ENCODE assay signal across 9 cellular contexts in genomic region chr10:70174058-70174741, GRCh38. TPM values are rescaled to one million over a fixed set of nuclear protein-coding genes. Genes with fewer than 3 reads are reported as not detected.
DNase-seq lines count a peak whose midpoint lies in the region; ATAC-seq, FAIRE-seq and TF ChIP-seq lines count a peak whose summit lies in the region.
"Had no signal": no experiment of that assay in that cellular context is flagged by ENCODE, and none has a peak within 500 bp of the region (broad histone marks: within the 10 kb centered on the region; RNA-seq: fewer than 3 reads in every experiment).

No MANE protein-coding gene starts in this region.

- DNase-seq in activated CD4-positive, alpha-beta T cell treated with anti-CD3 and anti-CD28 coated beads, Interleukin-2, amount 50 U/mL, for 48 hours, result peak; percentile 18 to 19
- DNase-seq in keratinocyte (ENCODE audit: low read depth, low spot score) (peak; percentile 17), OCI-M2 (lab: John Stamatoyannopoulos, UW; ENCODE audit: unreplicated experiment) (no peak), inferior parietal cortex (ENCODE audit: extremely low spot score) (no peak)
- DNase-seq: DND-41 had no signal

- FAIRE-seq in keratinocyte (lab: Jason Lieb, UNC), result peak; percentile 60

- no peak overlapping the region for H3K4me2 ChIP-seq in keratinocyte (ENCODE audit: control insufficient read depth, extremely low read depth, insufficient read depth, low read depth, low read length)

- POLR2A ChIA-PET in HEK293 (lab: Yijun Ruan, JAX), result interaction anchor here (1.0 kb wide), 1 partner anchor 28 kb away, joined by 4 read pairs; the partner anchor contains the start of gene TYSND1

- ATAC-seq in GM21825 (IDR thresholded peaks at IDR 0.05; ENCODE audit: unreplicated experiment) (no peak), GM18907 (IDR thresholded peaks at IDR 0.05; ENCODE audit: unreplicated experiment) (no peak)

- H2AFZ ChIP-seq in keratinocyte (ENCODE audit: control insufficient read depth, low read length), result peak overlapping the region; percentile 86

- CTCF ChIA-PET in HEK293 (lab: Yijun Ruan, JAX), result interaction anchor here (1.0 kb wide), 1 partner anchor 23 kb away, joined by 4 read pairs; no protein-coding TSS in a partner anchor

- H3K27ac ChIP-seq in 22Rv1 (peak overlapping the region; percentile 48), HEK293 (ENCODE audit: extremely low read depth, low read depth, low read length) (no peak overlapping the region), keratinocyte (ENCODE audit: control insufficient read depth, insufficient read depth, low read length) (no peak overlapping the region)

- dilution Hi-C loops in keratinocyte (cut with MboI; ENCODE audit: extremely low pct_ligation_motif_present, low sequenced_read_pairs), result no loop called here

- H3K9me1 ChIP-seq in keratinocyte (ENCODE audit: control insufficient read depth, extremely low read depth, insufficient read depth, low read length), result no peaks in the 10 kb centered on the region

- no peak overlapping the region for H3K9ac ChIP-seq in keratinocyte (ENCODE audit: control insufficient read depth, extremely low read depth, insufficient read depth, low read length)

- H3K36me3 ChIP-seq in HEK293 (ENCODE audit: control insufficient read depth in 2 of 2, insufficient read depth in 1 of 2, low read length in 2 of 2) (no peaks in the 10 kb centered on the region), keratinocyte (ENCODE audit: control insufficient read depth in 2 of 2, extremely low read depth in 1 of 2, insufficient read depth in 2 of 2, low read length in 2 of 2) (no peaks in the 10 kb centered on the region)

- H3K4me3 ChIP-seq in HEK293 (ENCODE audit: low read depth, low read length) (no peak overlapping the region), keratinocyte (ENCODE audit: control insufficient read depth in 2 of 3, extremely low read depth in 1 of 3, insufficient read depth in 2 of 3, low read depth in 1 of 3, low read length in 3 of 3) (no peak overlapping the region)

- no peak for TF ChIP-seq CTCF in 22Rv1 (IDR thresholded peaks at IDR 0.05)
- TF ChIP-seq CTCF in HEK293 (tag by site-specific recombination; IDR thresholded peaks at IDR 0.05), result no peak
- TF ChIP-seq CTCF in keratinocyte (optimal IDR thresholded peaks at IDR 0.05 in 1 of 3, IDR thresholded peaks at IDR 0.05 in 1 of 3, conservative IDR thresholded peaks at IDR 0.05 in 1 of 3; ENCODE audit: extremely low read depth in 1 of 3, insufficient read depth in 2 of 3, low read length in 3 of 3), result no peak

- H3K4me1 ChIP-seq in HEK293 (ENCODE audit: control insufficient read depth, insufficient read depth, low read length) (no peaks in the 10 kb centered on the region), keratinocyte (ENCODE audit: control insufficient read depth, extremely low read depth, insufficient read depth, low read length) (peaks cover 5% of the 10 kb centered on the region)

- H3K27me3 ChIP-seq in keratinocyte (ENCODE audit: control insufficient read depth, extremely low read depth, insufficient read depth, low read length), result no peaks in the 10 kb centered on the region

- H3K9me3 ChIP-seq in HEK293 (ENCODE audit: control insufficient read depth, insufficient read depth, low read depth, low read length) (no peaks in the 10 kb centered on the region), keratinocyte (ENCODE audit: control insufficient read depth, low read depth, low read length) (no peaks in the 10 kb centered on the region)

- H3K79me2 ChIP-seq in keratinocyte (ENCODE audit: control insufficient read depth, insufficient read depth, low read length), result peaks cover 11% of the 10 kb centered on the region

- no peaks in the 10 kb centered on the region for H4K20me1 ChIP-seq in keratinocyte (ENCODE audit: control insufficient read depth, extremely low read depth, insufficient read depth, low read length)

TF ChIP-seq in HEK293, 187 proteins besides CTCF, POLR2A, EP300 and RAD21 (continues in another document):
- TF ChIP-seq ZNF670 (tag by site-specific recombination; IDR thresholded peaks at IDR 0.05; ENCODE audit: low read depth) (no peak), ZFP3 (tag by site-specific recombination; IDR thresholded peaks at IDR 0.05; ENCODE audit: low read depth) (no peak), ZNF654 (tag by site-specific recombination; IDR thresholded peaks at IDR 0.05; ENCODE audit: low read depth) (no peak), ZNF324 (tag by site-specific recombination; IDR thresholded peaks at IDR 0.05) (no peak), ZNF138 (tag by site-specific recombination; IDR thresholded peaks at IDR 0.05; ENCODE audit: borderline replicate concordance) (no peak), PBX3 (CRISPR knock-in tag; IDR thresholded peaks at IDR 0.05) (no peak)

RNA-seq across cellular contexts. Expression of gene SAR1A, which starts 3.9 kb away (rescaled TPM):
- polyA plus RNA-seq in keratinocyte, result 71.4 to 109 TPM (median 80.2 TPM) in 3 replicates
- polyA plus RNA-seq in keratinocyte (2011; ENCODE audit: low read depth), result 42.1 TPM
- polyA plus RNA-seq in keratinocyte (2011; cell fraction: cytosol; rRNA removed), result 44.9 and 71.5 TPM in 2 replicates
- 56.6 and 70.5 TPM in 2 replicates for polyA plus RNA-seq in keratinocyte (2011; cell fraction: nucleus; rRNA removed)
- 51.8 and 76.0 TPM in 2 replicates for polyA plus RNA-seq in keratinocyte (2012; ENCODE audit: low replicate concordance)
- polyA minus RNA-seq in keratinocyte, result 77.5 to 146 TPM (median 102 TPM) in 3 replicates
- 95.0 TPM for polyA minus RNA-seq in keratinocyte (2011; cell fraction: cytosol; rRNA and poly(A)+ RNA removed)
- polyA minus RNA-seq in keratinocyte (2011; cell fraction: nucleus; rRNA and poly(A)+ RNA removed), result 45.6 and 96.0 TPM in 2 replicates

RNA-seq across cellular contexts. Expression of gene TYSND1, which starts 27.7 kb away (rescaled TPM):
- polyA plus RNA-seq in keratinocyte, result 9.6 to 15.2 TPM (median 9.9 TPM) in 3 replicates
- 4.3 TPM for polyA plus RNA-seq in keratinocyte (2011; ENCODE audit: low read depth)
- 7.7 and 11.8 TPM in 2 replicates for polyA plus RNA-seq in keratinocyte (2011; cell fraction: cytosol; rRNA removed)
- 29.4 and 40.3 TPM in 2 replicates for polyA plus RNA-seq in keratinocyte (2011; cell fraction: nucleus; rRNA removed)
- polyA plus RNA-seq in keratinocyte (2012; ENCODE audit: low replicate concordance), result 12.7 and 18.5 TPM in 2 replicates
- 8.4 to 11.4 TPM (median 9.6 TPM) in 3 replicates for polyA minus RNA-seq in keratinocyte
- 14.0 TPM for polyA minus RNA-seq in keratinocyte (2011; cell fraction: cytosol; rRNA and poly(A)+ RNA removed)
- 13.3 and 15.0 TPM in 2 replicates for polyA minus RNA-seq in keratinocyte (2011; cell fraction: nucleus; rRNA and poly(A)+ RNA removed)

RNA-seq across cellular contexts. Expression of gene AIFM2, which starts 41.6 kb away (rescaled TPM):
- 1.3 to 2.4 TPM (median 1.8 TPM) in 3 replicates for polyA plus RNA-seq in keratinocyte
- 0.91 TPM for polyA plus RNA-seq in keratinocyte (2011; ENCODE audit: low read depth)
- polyA plus RNA-seq in keratinocyte (2011; cell fraction: cytosol; rRNA removed), result 1.0 and 1.2 TPM in 2 replicates
- 2.1 and 2.3 TPM in 2 replicates for polyA plus RNA-seq in keratinocyte (2011; cell fraction: nucleus; rRNA removed)
- 1.8 and 2.5 TPM in 2 replicates for polyA plus RNA-seq in keratinocyte (2012; ENCODE audit: low replicate concordance)
- polyA minus RNA-seq in keratinocyte, result 1.4 to 3.7 TPM (median 2.8 TPM) in 3 replicates
- polyA minus RNA-seq in keratinocyte (2011; cell fraction: cytosol; rRNA and poly(A)+ RNA removed), result 2.3 TPM
- 0.84 and 1.6 TPM in 2 replicates for polyA minus RNA-seq in keratinocyte (2011; cell fraction: nucleus; rRNA and poly(A)+ RNA removed)

RNA-seq across cellular contexts. Expression of gene PPA1, which starts 59.0 kb away (rescaled TPM):
- polyA plus RNA-seq in keratinocyte, result 201 to 324 TPM (median 203 TPM) in 3 replicates
- 92.1 TPM for polyA plus RNA-seq in keratinocyte (2011; ENCODE audit: low read depth)
- 200 and 321 TPM in 2 replicates for polyA plus RNA-seq in keratinocyte (2011; cell fraction: cytosol; rRNA removed)
- 110 and 188 TPM in 2 replicates for polyA plus RNA-seq in keratinocyte (2011; cell fraction: nucleus; rRNA removed)
- polyA plus RNA-seq in keratinocyte (2012; ENCODE audit: low replicate concordance), result 181 and 204 TPM in 2 replicates
- polyA minus RNA-seq in keratinocyte, result 24.9 to 201 TPM (median 79.6 TPM) in 3 replicates
- polyA minus RNA-seq in keratinocyte (2011; cell fraction: cytosol; rRNA and poly(A)+ RNA removed), result 138 TPM
- 30.4 and 56.4 TPM in 2 replicates for polyA minus RNA-seq in keratinocyte (2011; cell fraction: nucleus; rRNA and poly(A)+ RNA removed)

Comparison
In these comparisons a context has a peak if more than half of its experiments do, and no peak if none do; other contexts are left out.
1. DNase-seq: peak in activated CD4-positive, alpha-beta T cell treated with anti-CD3 and anti-CD28 coated beads, Interleukin-2, amount 50 U/mL, for 48 hours (2 of 2) and keratinocyte (single experiment); none in OCI-M2 (single experiment) and inferior parietal cortex (single experiment).